Comparison of ENCODE assay signal across 8 cellular contexts in genomic region chr2:85437488-85438290, GRCh38. TPM values are rescaled to one million over a fixed set of nuclear protein-coding genes. Genes with fewer than 3 reads are reported as not detected.
DNase-seq lines count a peak whose midpoint lies in the region; ATAC-seq and TF ChIP-seq lines count a peak whose summit lies in the region.

No MANE protein-coding gene starts in this region.

- H3K79me2 ChIP-seq in DOHH2 (ENCODE audit: control insufficient read depth, low read length) (no peaks in the 10 kb centered on the region), KMS-11 (ENCODE audit: insufficient read depth, low read depth) (no peaks in the 10 kb centered on the region)

- H3K9me3 ChIP-seq in DOHH2 (ENCODE audit: control insufficient read depth, insufficient read depth, low read length) (no peaks in the 10 kb centered on the region), heart left ventricle (no peaks in the 10 kb centered on the region), upper lobe of left lung (no peaks in the 10 kb centered on the region)

- peak overlapping the region; percentile 95 for H3K9ac ChIP-seq in KMS-11

- WGBS in heart left ventricle, 4 donors: 2 to 5% (median 2%) methylated on average over 33 to 69 of the region's 69 CpGs
- 3 to 19% methylated on average over 7 to 62 of the region's 69 CpGs for WGBS in upper lobe of left lung, 2 donors

- no peaks in the 10 kb centered on the region for H3K36me3 Mint-ChIP-seq in progenitor cell of endocrine pancreas (ENCODE audit: insufficient read depth)

- H3K27me3 ChIP-seq in DOHH2 (ENCODE audit: control insufficient read depth, low read length) (no peaks in the 10 kb centered on the region; the same call in 1 of the 2 replicates), KMS-11 (ENCODE audit: insufficient read depth, low read depth) (no peaks in the 10 kb centered on the region), heart left ventricle (no peaks in the 10 kb centered on the region), upper lobe of left lung (no peaks in the 10 kb centered on the region)

- H2AFZ ChIP-seq in KMS-11 (ENCODE audit: low read depth): peak overlapping the region; percentile 80

- no peaks in the 10 kb centered on the region for H3K9me2 ChIP-seq in DOHH2 (replicated peaks; ENCODE audit: control insufficient read depth, low read length)

- H3K4me2 ChIP-seq in DOHH2 (ENCODE audit: low read length) (peak overlapping the region; percentile 66), KMS-11 (peak overlapping the region; percentile 84)

- intact Hi-C loops in heart left ventricle (cut with DNase I): loop anchor here in 8 of 10 donors (1.0 to 5.0 kb wide), 6 partner anchors 60 to 101 kb away; partner anchors contain the start of gene MAT2A (in 4 of the 8)

- H3K9me3 Mint-ChIP-seq in progenitor cell of endocrine pancreas (ENCODE audit: low read depth): no peaks in the 10 kb centered on the region

- ATAC-seq in GM21576 (IDR thresholded peaks at IDR 0.05; ENCODE audit: unreplicated experiment) (peak; percentile 80), SK-N-SH treated with all-trans-retinoic acid at 6 μM for 48 hours (peak; percentile 76), heart left ventricle (peak; percentile 59 to 83 (median 80)), upper lobe of left lung (ENCODE audit: low FRiP score in 2 of 2) (peak; percentile 84 to 87)

- no peaks in the 10 kb centered on the region for H3F3A ChIP-seq in DOHH2 (ENCODE audit: control insufficient read depth, insufficient read depth)

- H3K4me1 ChIP-seq in DOHH2 (ENCODE audit: control insufficient read depth, low read length) (peaks cover 17% of the 10 kb centered on the region), KMS-11 (ENCODE audit: low read depth, poor library complexity, severe bottlenecking) (peaks cover 20% of the 10 kb centered on the region), heart left ventricle (peaks cover 16 to 64% (median 39%) of the 10 kb centered on the region in 12 donors), upper lobe of left lung (peaks cover 38 to 57% (median 48%) of the 10 kb centered on the region in 4 donors)

- peak; percentile 32 for DNase-seq in activated naive CD8-positive, alpha-beta T cell treated with anti-CD3 and anti-CD28 coated beads, Interleukin-2, amount 50 U/mL, for 16 hours (ENCODE audit: low read depth, low spot score)
- DNase-seq in heart left ventricle (peak; percentile 88 to 95 (median 92)), progenitor cell of endocrine pancreas (ENCODE audit: low spot score, unreplicated experiment) (peak; percentile 47), upper lobe of left lung (peak; percentile 91 to 98)

- TF ChIP-seq CTCF in DOHH2 (IDR thresholded peaks at IDR 0.05; ENCODE audit: low read depth, low read length, poor library complexity, severe bottlenecking) (no peak), KMS-11 (conservative IDR thresholded peaks at IDR 0.05; ENCODE audit: low read depth, low read length) (no peak), heart left ventricle (IDR thresholded peaks at IDR 0.05) (peak in 1 of 12 donors; percentile 7), progenitor cell of endocrine pancreas (IDR thresholded peaks at IDR 0.05; ENCODE audit: unreplicated experiment) (no peak), upper lobe of left lung (IDR thresholded peaks at IDR 0.05) (peak in 1 of 6 experiments; percentile 16)

- peak overlapping the region; percentile 66 for H3K4me3 Mint-ChIP-seq in progenitor cell of endocrine pancreas (ENCODE audit: low read depth)

- TF ChIP-seq POLR2A in heart left ventricle (IDR thresholded peaks at IDR 0.05) (peak; percentile 25 to 88), upper lobe of left lung (IDR thresholded peaks at IDR 0.05) (peak in 3 of 4 donors; percentile 64 to 96 (median 69))

- H3K27ac Mint-ChIP-seq in progenitor cell of endocrine pancreas: peak overlapping the region; percentile 97

- H3K27ac ChIP-seq in DOHH2 (ENCODE audit: low read depth, low read length) (no peak overlapping the region), KMS-11 (peak overlapping the region; percentile 86), heart left ventricle (peak overlapping the region; percentile 91 to 99 (median 95)), upper lobe of left lung (peak overlapping the region; percentile 92 to 98 (median 98))

- H4K20me1 ChIP-seq in DOHH2 (ENCODE audit: control insufficient read depth, insufficient read depth, low read depth, low read length) (no peaks in the 10 kb centered on the region), KMS-11 (ENCODE audit: insufficient read depth) (no peaks in the 10 kb centered on the region)

- H3K4me3 ChIP-seq in DOHH2 (ENCODE audit: low read length): peak overlapping the region; percentile 70
- H3K4me3 ChIP-seq in KMS-11 (IDR thresholded peaks at IDR 0.05; ENCODE audit: insufficient read depth, low read depth, low read length): no peak overlapping the region
- H3K4me3 ChIP-seq in heart left ventricle: peak overlapping the region in 11 of 12 donors; percentile 10 to 59 (median 54)
- peak overlapping the region in 3 of 4 donors; percentile 43 to 56 (median 53) for H3K4me3 ChIP-seq in upper lobe of left lung

- peaks cover 14% of the 10 kb centered on the region for H3K4me1 Mint-ChIP-seq in progenitor cell of endocrine pancreas (ENCODE audit: low read depth)

- peak in 3 of 4 donors; percentile 69 to 96 (median 89) for TF ChIP-seq EP300 in upper lobe of left lung (IDR thresholded peaks at IDR 0.05)

- H3K36me3 ChIP-seq in DOHH2 (ENCODE audit: control insufficient read depth, low read length) (no peaks in the 10 kb centered on the region), KMS-11 (ENCODE audit: insufficient read depth) (no peaks in the 10 kb centered on the region), heart left ventricle (no peaks in the 10 kb centered on the region), upper lobe of left lung (no peaks in the 10 kb centered on the region)

- no peaks in the 10 kb centered on the region for H3K27me3 Mint-ChIP-seq in progenitor cell of endocrine pancreas

TF ChIP-seq in SK-N-SH treated with all-trans-retinoic acid at 6 μM for 48 hours, 23 proteins besides CTCF, POLR2A, EP300 and RAD21:
- peak; percentile 40; the same call in 1 of the 2 replicates for TF ChIP-seq TSHZ2 (CRISPR knock-in tag; IDR thresholded peaks at IDR 0.05)
- TF ChIP-seq CSDC2 (CRISPR knock-in tag; IDR thresholded peaks at IDR 0.05): no peak; the same call in 1 of the 2 replicates
- no peak for TF ChIP-seq ZNF8 (CRISPR knock-in tag; IDR thresholded peaks at IDR 0.05)
- peak; percentile 73; the same call in 1 of the 2 replicates for TF ChIP-seq BACH2 (CRISPR knock-in tag; IDR thresholded peaks at IDR 0.05; ENCODE audit: borderline replicate concordance)

RNA-seq across cellular contexts. Expression of gene SH2D6, which starts 19.2 kb away (rescaled TPM):
- total RNA-seq in heart left ventricle (not detected), progenitor cell of endocrine pancreas (0.29 and 0.71 TPM in 2 replicates), upper lobe of left lung (under 1 TPM in 1 of 6 donors, not detected in 5; 0.51 TPM)
- not detected for polyA plus RNA-seq in heart left ventricle

RNA-seq across cellular contexts. Expression of gene CAPG, which starts 27.5 kb away (rescaled TPM):
- total RNA-seq in heart left ventricle (10 to 100 TPM in 3 of 9 donors, 1 to 10 TPM in 6; 2.8 to 91.6 (median 4.5) TPM), progenitor cell of endocrine pancreas (56.1 and 56.5 TPM in 2 replicates), upper lobe of left lung (100 to 1,000 TPM; 169 to 611 (median 375) TPM)
- polyA plus RNA-seq in heart left ventricle: 10 to 100 TPM in 1 of 2 donors, 1 to 10 TPM in 1; 2.9 to 15.6 TPM

Comparison
In these comparisons a context has a peak if more than half of its experiments do, and no peak if none do; other contexts are left out.
1. DNase-seq: peak in every context shown above with its lines; median percentile 94 in upper lobe of left lung; 92 in heart left ventricle; 47 in progenitor cell of endocrine pancreas; 32 in activated naive CD8-positive, alpha-beta T cell treated with anti-CD3 and anti-CD28 coated beads, Interleukin-2, amount 50 U/mL, for 16 hours.